In genomic region chr1:50964863-50965262, GRCh38 we compare ENCODE assay signal across 30 cellular contexts.
"Had no signal": no experiment of that assay in that cellular context is flagged by ENCODE, and none has a peak within 500 bp of the region (broad histone marks: within the 10 kb centered on the region; RNA-seq: fewer than 3 reads in every experiment).

No MANE protein-coding gene starts in this region.

- H3K4me3 ChIP-seq: colonic mucosa, coronary artery, dorsolateral prefrontal cortex, esophagus muscularis mucosa, esophagus squamous epithelium, gastrocnemius medialis, gastroesophageal sphincter, heart left ventricle, heart right ventricle, hepatocyte had no signal

- H3K27me3 Mint-ChIP-seq: dendritic cell treated with granulocyte-macrophage colony-stimulating factor and Interleukin-4, amounts not matched to agents 40 ng/mL and 50 ng/mL, for 4 days; effector memory CD8-positive, alpha-beta T cell had no signal

- FAIRE-seq: colon, endometrium, endothelial cell of umbilical vein, frontal cortex had no signal

- H3K9me3 Mint-ChIP-seq: dendritic cell treated with granulocyte-macrophage colony-stimulating factor and Interleukin-4, amounts not matched to agents 40 ng/mL and 50 ng/mL, for 4 days; effector memory CD8-positive, alpha-beta T cell; endodermal cell had no signal

- H3K9me3 ChIP-seq: colonic mucosa, esophagus muscularis mucosa, esophagus squamous epithelium, gastrocnemius medialis, gastroesophageal sphincter, heart left ventricle, heart right ventricle had no signal

- H3K36me3 ChIP-seq: colonic mucosa, esophagus muscularis mucosa, esophagus squamous epithelium, gastrocnemius medialis, gastroesophageal sphincter, heart left ventricle, heart right ventricle had no signal

- H3K27ac Mint-ChIP-seq: dendritic cell treated with granulocyte-macrophage colony-stimulating factor and Interleukin-4, amounts not matched to agents 40 ng/mL and 50 ng/mL, for 4 days; effector memory CD8-positive, alpha-beta T cell; endodermal cell had no signal

- H3K4me2 ChIP-seq: hepatocyte had no signal

- H3K4me1 ChIP-seq: colonic mucosa had no signal

- H3K27ac ChIP-seq: colonic mucosa, coronary artery, dorsolateral prefrontal cortex, epithelial cell of prostate, esophagus squamous epithelium, foreskin keratinocyte, gastrocnemius medialis, heart left ventricle, heart right ventricle, hepatocyte had no signal

- DNase-seq: colonic mucosa; cortex of kidney; dermis blood vessel endothelial cell; dorsolateral prefrontal cortex; effector CD4-positive, alpha-beta T cell; effector CD8-positive, alpha-beta T cell; effector memory CD4-positive, alpha-beta T cell; effector memory CD8-positive, alpha-beta T cell; endodermal cell; erythroblast; esophagus squamous epithelium; foreskin fibroblast; foreskin keratinocyte; foreskin melanocyte; gastrocnemius medialis; glutamatergic neuron; head of caudate nucleus; heart left ventricle; heart right ventricle had no signal

- H3K79me2 ChIP-seq: hepatocyte had no signal

- H3K4me3 Mint-ChIP-seq: dendritic cell treated with granulocyte-macrophage colony-stimulating factor and Interleukin-4, amounts not matched to agents 40 ng/mL and 50 ng/mL, for 4 days; effector memory CD8-positive, alpha-beta T cell; endodermal cell had no signal

- ATAC-seq: effector memory CD8-positive, alpha-beta T cell; esophagus mucosa; foreskin keratinocyte; gastrocnemius medialis; gastroesophageal sphincter; heart left ventricle; heart right ventricle had no signal

- H3K27me3 ChIP-seq: colonic mucosa, esophagus muscularis mucosa, esophagus squamous epithelium, foreskin keratinocyte, gastrocnemius medialis, gastroesophageal sphincter, heart left ventricle, heart right ventricle had no signal

- H2AFZ ChIP-seq: hepatocyte had no signal
